ENCODE assay signal across 8 cellular contexts in genomic region chr11:16935824-16936302, GRCh38.
DNase-seq lines count a peak whose midpoint lies in the region; FAIRE-seq and TF ChIP-seq lines count a peak whose summit lies in the region.
"Not testable (repeated sequence)": the region's sequence is repeated elsewhere in the genome, so short reads cannot be mapped to it uniquely, and the experiment has no call there.

No MANE protein-coding gene starts in this region.

- H3K56ac ChIP-seq in mesendoderm (ENCODE audit: low read length): peak overlapping the region; percentile 30

- no CpG with 5 or more reads among the region's 6 CpGs for WGBS in mesendoderm (ENCODE audit: extremely low coverage, insufficient coverage, low lambda C conversion rate)
- WGBS in testis, 2 donors: 33 to 46% methylated on average over 6 of the region's 6 CpGs

- not testable (repeated sequence) for H3K23ac ChIP-seq in mesendoderm (ENCODE audit: low read length)

- not testable (repeated sequence) for H2AK5ac ChIP-seq in mesendoderm (ENCODE audit: low read length)

- H4K5ac ChIP-seq in mesendoderm (ENCODE audit: low read length): not testable (repeated sequence)

- H4K8ac ChIP-seq in mesendoderm (ENCODE audit: low read depth, low read length): not testable (repeated sequence)

- DNase-seq in D721Med (ENCODE audit: insufficient read length, low spot score); Peyer's patch: not testable (repeated sequence)
- DNase-seq in H4 (ENCODE audit: low spot score): peak; percentile 54
- peak; percentile 3 for DNase-seq in NCI-H1048 (lab: John Stamatoyannopoulos, UW)
- DNase-seq in amniotic epithelial cell (ENCODE audit: low read depth): peak; percentile 40
- DNase-seq in foreskin fibroblast: peak; percentile 28 to 74
- peak; percentile 71 for DNase-seq in mesendoderm
- peak; percentile 50 for DNase-seq in testis

- H3K36me3 ChIP-seq in Peyer's patch; mesendoderm (ENCODE audit: control insufficient read depth, insufficient read depth, low read length); testis (ENCODE audit: low read depth, missing control alignments): not testable (repeated sequence)

- not testable (repeated sequence) for H3K18ac ChIP-seq in mesendoderm (ENCODE audit: low read length)

- H3K9ac ChIP-seq in mesendoderm (ENCODE audit: low read length): not testable (repeated sequence)

- FAIRE-seq in D721Med (lab: Jason Lieb, UNC): not testable (repeated sequence)

- TF ChIP-seq CTCF in D721Med (IDR thresholded peaks at IDR 0.05; ENCODE audit: insufficient read depth, missing control alignments) (peak; percentile 73), Peyer's patch (IDR thresholded peaks at IDR 0.05) (peak in 4 of 6 experiments; percentile 54 to 81 (median 74)), foreskin fibroblast (IDR thresholded peaks at IDR 0.05; ENCODE audit: low read depth, low read length) (peak; percentile 71), testis (IDR thresholded peaks at IDR 0.05) (peak; percentile 19 to 48 (median 45))

- intact Hi-C loops in testis (cut with DNase I; ENCODE audit: low total_unique reads): not testable (repeated sequence)

- H3K9me3 ChIP-seq in Peyer's patch, testis: not testable (repeated sequence)

- TF ChIP-seq POLR2A in Peyer's patch (IDR thresholded peaks at IDR 0.05); testis (IDR thresholded peaks at IDR 0.05): not testable (repeated sequence)

- not testable (repeated sequence) for H2BK5ac ChIP-seq in mesendoderm (ENCODE audit: low read length)

- not testable (repeated sequence) for H3K4ac ChIP-seq in mesendoderm (ENCODE audit: low read depth, low read length)

- not testable (repeated sequence) for H3K4me2 ChIP-seq in mesendoderm (ENCODE audit: low read length)

- not testable (repeated sequence) for H2BK15ac ChIP-seq in mesendoderm (replicated peaks; ENCODE audit: low read depth)

- H3K79me2 ChIP-seq in mesendoderm (ENCODE audit: control insufficient read depth, insufficient read depth, low read length): not testable (repeated sequence)

- H3K4me3 ChIP-seq in Peyer's patch; foreskin fibroblast (ENCODE audit: low read depth in 1 of 2, low read length in 2 of 2); mesendoderm (ENCODE audit: low read length); testis: not testable (repeated sequence)

- not testable (repeated sequence) for H3K79me1 ChIP-seq in mesendoderm (ENCODE audit: low read length)

- H3K27ac ChIP-seq in Peyer's patch; mesendoderm (ENCODE audit: low read depth, low read length); testis: not testable (repeated sequence)

- not testable (repeated sequence) for H3K27me3 ChIP-seq in Peyer's patch; mesendoderm (ENCODE audit: insufficient read depth, low read length, poor library complexity); testis

- H3K4me1 ChIP-seq in Peyer's patch; mesendoderm (ENCODE audit: control insufficient read depth, low read depth, low read length): not testable (repeated sequence)
- H3K4me1 ChIP-seq in testis: peaks cover 30% of the 10 kb centered on the region

- H2BK120ac ChIP-seq in mesendoderm (ENCODE audit: low read depth, low read length): not testable (repeated sequence)
